Comparison of ENCODE assay signal across 14 cellular contexts in genomic region chr20:19543114-19543513, GRCh38.
A peak's percentile ranks its signal among the peaks of the same experiment; 100 is the strongest.
DNase-seq lines count a peak whose midpoint lies in the region; ATAC-seq lines count a peak whose summit lies in the region.
"Had no signal": no experiment of that assay in that cellular context is flagged by ENCODE, and none has a peak within 500 bp of the region (broad histone marks: within the 10 kb centered on the region; RNA-seq: fewer than 3 reads in every experiment).

No MANE protein-coding gene starts in this region.

- H3K4me3 Mint-ChIP-seq in stimulated activated naive CD8-positive, alpha-beta T cell treated with anti-CD3 and anti-CD28 coated beads, Interleukin-15, Interleukin-2, amounts not matched to agents 100 ng/mL and 50 ng/mL, for 24 hours = no peak overlapping the region
- H3K4me3 Mint-ChIP-seq in activated naive CD8-positive, alpha-beta T cell treated with anti-CD3 and anti-CD28 coated beads, Interleukin-2, amount 10 ng/mL, durations not matched to agents 7 days and 5 days = peak overlapping the region; percentile 19
- no peak overlapping the region for H3K4me3 Mint-ChIP-seq in stimulated activated naive B cell treated with anti-CD40 and anti-IgM and Interleukin-4, amounts not matched to agents 10 μg/mL and 1 μg/mL and 100 μg/mL, for 72 hours
- H3K4me3 Mint-ChIP-seq: IgD-negative memory B cell had no signal

- no peaks in the 10 kb centered on the region for H3K27me3 Mint-ChIP-seq in stimulated activated naive CD8-positive, alpha-beta T cell treated with anti-CD3 and anti-CD28 coated beads, Interleukin-15, Interleukin-2, amounts not matched to agents 100 ng/mL and 50 ng/mL, for 24 hours
- no peaks in the 10 kb centered on the region for H3K27me3 Mint-ChIP-seq in activated naive CD8-positive, alpha-beta T cell treated with anti-CD3 and anti-CD28 coated beads, Interleukin-2, amount 10 ng/mL, durations not matched to agents 7 days and 5 days
- H3K27me3 Mint-ChIP-seq in stimulated activated naive B cell treated with anti-CD40 and anti-IgM and Interleukin-4, amounts not matched to agents 10 μg/mL and 1 μg/mL and 100 μg/mL, for 72 hours = peaks cover 6 to 7% of the 10 kb centered on the region in 2 donors

- peaks cover 9% of the 10 kb centered on the region for H3K4me1 Mint-ChIP-seq in stimulated activated naive CD8-positive, alpha-beta T cell treated with anti-CD3 and anti-CD28 coated beads, Interleukin-15, Interleukin-2, amounts not matched to agents 100 ng/mL and 50 ng/mL, for 24 hours (ENCODE audit: low read depth)
- H3K4me1 Mint-ChIP-seq in activated naive CD8-positive, alpha-beta T cell treated with anti-CD3 and anti-CD28 coated beads, Interleukin-2, amount 10 ng/mL, durations not matched to agents 7 days and 5 days = peaks cover 13% of the 10 kb centered on the region
- no peaks in the 10 kb centered on the region for H3K4me1 Mint-ChIP-seq in stimulated activated naive B cell treated with anti-CD40 and anti-IgM and Interleukin-4, amounts not matched to agents 10 μg/mL and 1 μg/mL and 100 μg/mL, for 72 hours

- H3K36me3 Mint-ChIP-seq in stimulated activated naive CD8-positive, alpha-beta T cell treated with anti-CD3 and anti-CD28 coated beads, Interleukin-15, Interleukin-2, amounts not matched to agents 100 ng/mL and 50 ng/mL, for 24 hours (ENCODE audit: low read depth) = no peaks in the 10 kb centered on the region
- H3K36me3 Mint-ChIP-seq in activated naive CD8-positive, alpha-beta T cell treated with anti-CD3 and anti-CD28 coated beads, Interleukin-2, amount 10 ng/mL, durations not matched to agents 7 days and 5 days = no peaks in the 10 kb centered on the region
- H3K36me3 Mint-ChIP-seq in stimulated activated naive B cell treated with anti-CD40 and anti-IgM and Interleukin-4, amounts not matched to agents 10 μg/mL and 1 μg/mL and 100 μg/mL, for 72 hours = no peaks in the 10 kb centered on the region
- H3K36me3 Mint-ChIP-seq: IgD-negative memory B cell had no signal

- H3K9me3 Mint-ChIP-seq in stimulated activated naive CD8-positive, alpha-beta T cell treated with anti-CD3 and anti-CD28 coated beads, Interleukin-15, Interleukin-2, amounts not matched to agents 100 ng/mL and 50 ng/mL, for 24 hours = no peaks in the 10 kb centered on the region
- no peaks in the 10 kb centered on the region for H3K9me3 Mint-ChIP-seq in activated naive CD8-positive, alpha-beta T cell treated with anti-CD3 and anti-CD28 coated beads, Interleukin-2, amount 10 ng/mL, durations not matched to agents 7 days and 5 days
- H3K9me3 Mint-ChIP-seq in stimulated activated naive B cell treated with anti-CD40 and anti-IgM and Interleukin-4, amounts not matched to agents 10 μg/mL and 1 μg/mL and 100 μg/mL, for 72 hours = no peaks in the 10 kb centered on the region

- POLR2A ChIA-PET in activated naive CD8-positive, alpha-beta T cell treated with anti-CD3 and anti-CD28 coated beads, Interleukin-2, amount 10 ng/mL, durations not matched to agents 7 days and 5 days (lab: Charles Lee) = no interaction called here

- H3K27ac Mint-ChIP-seq in stimulated activated naive CD8-positive, alpha-beta T cell treated with anti-CD3 and anti-CD28 coated beads, Interleukin-15, Interleukin-2, amounts not matched to agents 100 ng/mL and 50 ng/mL, for 24 hours = peak overlapping the region; percentile 34
- peak overlapping the region; percentile 86 for H3K27ac Mint-ChIP-seq in activated naive CD8-positive, alpha-beta T cell treated with anti-CD3 and anti-CD28 coated beads, Interleukin-2, amount 10 ng/mL, durations not matched to agents 7 days and 5 days
- no peak overlapping the region for H3K27ac Mint-ChIP-seq in stimulated activated naive B cell treated with anti-CD40 and anti-IgM and Interleukin-4, amounts not matched to agents 10 μg/mL and 1 μg/mL and 100 μg/mL, for 72 hours

- DNase-seq in stimulated activated naive CD8-positive, alpha-beta T cell treated with anti-CD3 and anti-CD28 coated beads, Interleukin-15, Interleukin-2, amounts not matched to agents 100 U/mL and 50 U/mL, for 24 hours = no peak
- peak; percentile 71 for DNase-seq in RPMI7951 (ENCODE audit: low read depth)
- no peak for DNase-seq in activated naive CD8-positive, alpha-beta T cell treated with anti-CD3 and anti-CD28 coated beads, Interleukin-2, amount 10 ng/mL, durations not matched to agents 7 days and 5 days
- DNase-seq in stimulated activated naive B cell treated with anti-CD40 and anti-IgM and Interleukin-4, amounts not matched to agents 10 μg/mL and 1 μg/mL and 100 μg/mL, for 72 hours = no peak
- DNase-seq: AML-193, DMS79 treated with DMSO at 0.1 percent for 48 hours, Kasumi-1, NCI-H1105 had no signal

- no peak for ATAC-seq in stimulated activated naive CD8-positive, alpha-beta T cell treated with anti-CD3 and anti-CD28 coated beads, Interleukin-15, Interleukin-2, amounts not matched to agents 100 U/mL and 50 U/mL, for 24 hours
- peak; percentile 75 for ATAC-seq in activated naive CD8-positive, alpha-beta T cell treated with anti-CD3 and anti-CD28 coated beads, Interleukin-2, amount 10 ng/mL, durations not matched to agents 7 days and 5 days (ENCODE audit: low read depth)
- ATAC-seq in stimulated activated naive B cell treated with anti-CD40 and anti-IgM and Interleukin-4, amounts not matched to agents 10 μg/mL and 1 μg/mL and 100 μg/mL, for 72 hours (replicated peaks) = no peak
- no peak for ATAC-seq in GM18867 (IDR thresholded peaks at IDR 0.05; ENCODE audit: unreplicated experiment)
- ATAC-seq in HG03442 (IDR thresholded peaks at IDR 0.05; ENCODE audit: unreplicated experiment) = no peak
- ATAC-seq: Panc1, Right ventricle myocardium inferior had no signal
